Comparison of ENCODE assay signal across 8 cellular contexts in the genomic region with DNA sequence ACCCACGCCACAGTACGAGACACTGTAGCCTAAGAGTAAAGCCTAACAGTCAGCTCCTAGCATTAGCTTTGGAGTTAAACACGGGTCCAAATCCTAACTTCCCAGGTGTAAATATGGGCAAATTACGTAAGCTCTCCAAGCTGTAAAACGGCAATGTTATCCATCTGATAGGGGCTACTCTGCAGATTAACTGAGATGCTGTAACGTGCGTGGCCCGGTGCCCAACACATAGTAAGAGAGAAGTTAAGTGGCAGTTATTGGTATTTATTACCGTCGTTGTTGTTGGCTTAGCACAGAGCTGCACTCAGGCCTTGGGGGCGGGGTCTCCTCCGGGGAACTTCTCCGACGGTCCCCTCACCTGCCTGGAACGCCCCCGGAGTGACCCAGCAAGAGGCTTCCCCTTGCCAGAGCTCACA. TPM values are rescaled to one million over a fixed set of nuclear protein-coding genes. Genes with fewer than 3 reads are reported as not detected.
A peak's percentile ranks its signal among the peaks of the same experiment; 100 is the strongest.
DNase-seq lines count a peak whose midpoint lies in the region; ATAC-seq and TF ChIP-seq lines count a peak whose summit lies in the region.

No MANE protein-coding gene starts in this region.

- H3K36me3 Mint-ChIP-seq in activated CD8-positive, alpha-beta memory T cell treated with anti-CD3 and anti-CD28 coated beads, Interleukin-2, amount 10 ng/mL, durations not matched to agents 7 days and 5 days, result peaks cover 13% of the 10 kb centered on the region
- H3K36me3 Mint-ChIP-seq in activated naive CD8-positive, alpha-beta T cell treated with anti-CD3 and anti-CD28 coated beads, Interleukin-2, amount 10 ng/mL, durations not matched to agents 7 days and 5 days, result peaks cover 6% of the 10 kb centered on the region

- H3K4me1 ChIP-seq in thoracic aorta (ENCODE audit: control insufficient read depth in 1 of 2, low read depth in 2 of 2), result peaks cover 33 to 46% of the 10 kb centered on the region in 2 donors

- H3K27ac ChIP-seq in layer of hippocampus (ENCODE audit: low read depth, low read length) (peak overlapping the region; percentile 96), thoracic aorta (peak overlapping the region; percentile 96 to 97)

- ATAC-seq in activated CD8-positive, alpha-beta memory T cell treated with anti-CD3 and anti-CD28 coated beads, Interleukin-2, amount 10 ng/mL, durations not matched to agents 7 days and 5 days, result no peak
- no peak for ATAC-seq in activated naive CD8-positive, alpha-beta T cell treated with anti-CD3 and anti-CD28 coated beads, Interleukin-2, amount 10 ng/mL, durations not matched to agents 7 days and 5 days (ENCODE audit: low read depth)
- ATAC-seq in thoracic aorta (ENCODE audit: insufficient number of reproducible peaks, low FRiP score, low read depth), result peak; percentile 1
- no peak for ATAC-seq in HG03442 (IDR thresholded peaks at IDR 0.05; ENCODE audit: unreplicated experiment)
- no peak for ATAC-seq in GM18519 (IDR thresholded peaks at IDR 0.05; ENCODE audit: low FRiP score, unreplicated experiment)

- peak overlapping the region; percentile 93 for H3K4me3 Mint-ChIP-seq in activated CD8-positive, alpha-beta memory T cell treated with anti-CD3 and anti-CD28 coated beads, Interleukin-2, amount 10 ng/mL, durations not matched to agents 7 days and 5 days
- peak overlapping the region; percentile 98 for H3K4me3 Mint-ChIP-seq in activated naive CD8-positive, alpha-beta T cell treated with anti-CD3 and anti-CD28 coated beads, Interleukin-2, amount 10 ng/mL, durations not matched to agents 7 days and 5 days

- no peaks in the 10 kb centered on the region for H3K9me3 ChIP-seq in thoracic aorta

- H3K4me1 Mint-ChIP-seq in activated CD8-positive, alpha-beta memory T cell treated with anti-CD3 and anti-CD28 coated beads, Interleukin-2, amount 10 ng/mL, durations not matched to agents 7 days and 5 days, result peaks cover 62% of the 10 kb centered on the region
- H3K4me1 Mint-ChIP-seq in activated naive CD8-positive, alpha-beta T cell treated with anti-CD3 and anti-CD28 coated beads, Interleukin-2, amount 10 ng/mL, durations not matched to agents 7 days and 5 days, result peaks cover 45% of the 10 kb centered on the region

- H3K27me3 Mint-ChIP-seq in activated CD8-positive, alpha-beta memory T cell treated with anti-CD3 and anti-CD28 coated beads, Interleukin-2, amount 10 ng/mL, durations not matched to agents 7 days and 5 days, result no peaks in the 10 kb centered on the region
- H3K27me3 Mint-ChIP-seq in activated naive CD8-positive, alpha-beta T cell treated with anti-CD3 and anti-CD28 coated beads, Interleukin-2, amount 10 ng/mL, durations not matched to agents 7 days and 5 days, result no peaks in the 10 kb centered on the region

- peak overlapping the region; percentile 79 for H3K4me3 ChIP-seq in thoracic aorta

- H3K9me3 Mint-ChIP-seq in activated CD8-positive, alpha-beta memory T cell treated with anti-CD3 and anti-CD28 coated beads, Interleukin-2, amount 10 ng/mL, durations not matched to agents 7 days and 5 days (ENCODE audit: low read depth), result no peaks in the 10 kb centered on the region
- no peaks in the 10 kb centered on the region for H3K9me3 Mint-ChIP-seq in activated naive CD8-positive, alpha-beta T cell treated with anti-CD3 and anti-CD28 coated beads, Interleukin-2, amount 10 ng/mL, durations not matched to agents 7 days and 5 days

- peak overlapping the region; percentile 89 for H3K27ac Mint-ChIP-seq in activated CD8-positive, alpha-beta memory T cell treated with anti-CD3 and anti-CD28 coated beads, Interleukin-2, amount 10 ng/mL, durations not matched to agents 7 days and 5 days
- peak overlapping the region; percentile 100 for H3K27ac Mint-ChIP-seq in activated naive CD8-positive, alpha-beta T cell treated with anti-CD3 and anti-CD28 coated beads, Interleukin-2, amount 10 ng/mL, durations not matched to agents 7 days and 5 days

- no peaks in the 10 kb centered on the region for H3K36me3 ChIP-seq in thoracic aorta

- H3K27me3 ChIP-seq in layer of hippocampus (ENCODE audit: control insufficient read depth, insufficient read depth, low read length), result no peaks in the 10 kb centered on the region
- no peaks in the 10 kb centered on the region for H3K27me3 ChIP-seq in thoracic aorta (replicated peaks; ENCODE audit: insufficient read depth)

- no peak for DNase-seq in activated CD8-positive, alpha-beta memory T cell treated with anti-CD3 and anti-CD28 coated beads, Interleukin-2, amount 10 ng/mL, durations not matched to agents 7 days and 5 days
- DNase-seq in activated CD8-positive, alpha-beta memory T cell treated with anti-CD3 and anti-CD28 coated beads, Interleukin-2, amount 50 U/mL, for 48 hours, result no peak
- DNase-seq in activated naive CD8-positive, alpha-beta T cell treated with anti-CD3 and anti-CD28 coated beads, Interleukin-2, amount 10 ng/mL, durations not matched to agents 7 days and 5 days, result no peak
- DNase-seq in thoracic aorta (ENCODE audit: low spot score) (no peak), NCI-H1092 (lab: John Stamatoyannopoulos, UW) (no peak)

- TF ChIP-seq CTCF in thoracic aorta (IDR thresholded peaks at IDR 0.05), result no peak

- POLR2A ChIA-PET in activated naive CD8-positive, alpha-beta T cell treated with anti-CD3 and anti-CD28 coated beads, Interleukin-2, amount 10 ng/mL, durations not matched to agents 7 days and 5 days (lab: Charles Lee), result interaction anchor here (0.7 to 4.2 kb wide), 10 partner anchors 13 to 380 kb away, joined by 3 to 98 read pairs (median 5); a partner anchor contains a TSS

- CTCF ChIA-PET in activated CD8-positive, alpha-beta memory T cell treated with anti-CD3 and anti-CD28 coated beads, Interleukin-2, amount 10 ng/mL, durations not matched to agents 7 days and 5 days (lab: Charles Lee), result interaction anchor here (0.6 to 5.9 kb wide), 39 partner anchors 9 to 302 kb away, joined by 3 to 145 read pairs (median 7); a partner anchor contains a TSS

RNA-seq across cellular contexts. Expression of a gene that starts 0.5 kb away (rescaled TPM):
- total RNA-seq in activated CD8-positive, alpha-beta memory T cell treated with anti-CD3 and anti-CD28 coated beads, Interleukin-2, amount 10 ng/mL, durations not matched to agents 7 days and 5 days, result 10 to 100 TPM; 56.5 to 68.3 TPM
- 10 to 100 TPM; 51.7 to 52.5 TPM for total RNA-seq in activated naive CD8-positive, alpha-beta T cell treated with anti-CD3 and anti-CD28 coated beads, Interleukin-2, amount 10 ng/mL, durations not matched to agents 7 days and 5 days
- total RNA-seq in thoracic aorta, result 10 to 100 TPM; 78.5 to 92.3 TPM

RNA-seq across cellular contexts. Expression of a gene that starts 7.1 kb away (rescaled TPM):
- total RNA-seq in activated CD8-positive, alpha-beta memory T cell treated with anti-CD3 and anti-CD28 coated beads, Interleukin-2, amount 10 ng/mL, durations not matched to agents 7 days and 5 days, result 100 to 1,000 TPM; 238 to 252 TPM
- 100 to 1,000 TPM; 234 to 237 TPM for total RNA-seq in activated naive CD8-positive, alpha-beta T cell treated with anti-CD3 and anti-CD28 coated beads, Interleukin-2, amount 10 ng/mL, durations not matched to agents 7 days and 5 days
- total RNA-seq in thoracic aorta, result 100 to 1,000 TPM; 170 to 186 TPM

RNA-seq across cellular contexts. Expression of a gene that starts 23.8 kb away (rescaled TPM):
- not detected for total RNA-seq in activated CD8-positive, alpha-beta memory T cell treated with anti-CD3 and anti-CD28 coated beads, Interleukin-2, amount 10 ng/mL, durations not matched to agents 7 days and 5 days
- total RNA-seq in activated naive CD8-positive, alpha-beta T cell treated with anti-CD3 and anti-CD28 coated beads, Interleukin-2, amount 10 ng/mL, durations not matched to agents 7 days and 5 days, result under 1 TPM; 0.17 to 0.19 TPM
- 100 to 1,000 TPM in 1 of 2 donors, 10 to 100 TPM in 1; 41.6 to 126 TPM for total RNA-seq in thoracic aorta

Comparison
In these comparisons a context has a peak if more than half of its experiments do, and no peak if none do; other contexts are left out.
1. RNA of a gene that starts 23.8 kb away (total RNA-seq): 41.6 to 126 TPM in thoracic aorta; 0.17 to 0.19 TPM in activated naive CD8-positive, alpha-beta T cell treated with anti-CD3 and anti-CD28 coated beads, Interleukin-2, amount 10 ng/mL, durations not matched to agents 7 days and 5 days and not detected in activated CD8-positive, alpha-beta memory T cell treated with anti-CD3 and anti-CD28 coated beads, Interleukin-2, amount 10 ng/mL, durations not matched to agents 7 days and 5 days; every median in the first group is over 10 times any median in the second.